Comparison of ENCODE assay signal across 8 cellular contexts in the genomic region with DNA sequence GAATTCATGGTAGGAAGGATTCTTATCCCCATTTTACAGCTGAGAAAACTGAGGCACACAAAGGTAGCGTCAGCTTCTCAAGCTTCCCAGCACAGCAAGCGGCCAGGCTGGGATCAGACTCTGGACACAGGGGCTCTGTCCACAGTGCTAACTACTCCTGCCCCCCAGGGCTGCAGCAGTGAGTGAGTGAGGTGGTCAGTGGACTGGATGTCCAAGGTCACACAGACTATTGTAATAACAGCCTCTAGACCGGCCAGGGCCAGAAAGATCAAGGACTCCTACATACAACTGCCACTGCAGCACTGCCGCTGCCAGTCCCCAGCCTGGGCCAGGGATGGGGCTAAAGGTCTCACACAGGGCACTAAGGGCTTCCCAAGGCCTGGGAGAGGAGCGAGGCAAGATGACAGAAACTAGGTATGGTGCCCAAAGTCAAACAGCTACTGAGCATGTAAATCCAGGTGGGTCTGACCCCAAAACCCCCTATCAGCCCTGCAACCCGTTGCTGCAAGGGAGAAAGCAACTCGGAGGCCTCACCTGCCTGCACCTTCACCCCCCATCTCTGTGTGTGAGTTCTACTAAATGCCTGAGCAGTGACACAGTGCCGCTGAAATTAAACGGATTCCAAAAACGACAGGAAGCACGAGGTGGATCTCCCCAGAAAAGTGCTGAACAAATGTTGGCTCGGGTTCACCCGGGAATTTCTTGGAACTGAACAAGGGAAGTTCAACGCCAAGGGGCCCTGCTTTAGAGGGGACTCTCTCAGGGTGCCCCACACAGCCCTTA.
A peak's percentile ranks its signal among the peaks of the same experiment; 100 is the strongest.
DNase-seq lines count a peak whose midpoint lies in the region; TF ChIP-seq lines count a peak whose summit lies in the region.

No MANE protein-coding gene starts in this region.

- WGBS in esophagus muscularis mucosa: 33% methylated on average over 9 of the region's 14 CpGs
- WGBS in ovary, 3 donors: 19 to 29% (median 26%) methylated on average over 14 of the region's 14 CpGs

- H3K9me3 ChIP-seq in esophagus muscularis mucosa (no peaks in the 10 kb centered on the region), ovary (no peaks in the 10 kb centered on the region)

- intact Hi-C loops in esophagus muscularis mucosa (cut with DNase I): no loop called here
- intact Hi-C loops in ovary (cut with DNase I): no loop called here

- TF ChIP-seq CTCF in esophagus muscularis mucosa (IDR thresholded peaks at IDR 0.05): no peak
- TF ChIP-seq CTCF in ovary (IDR thresholded peaks at IDR 0.05): no peak

- peak overlapping the region; percentile 86 to 95 (median 94) for H3K27ac ChIP-seq in esophagus muscularis mucosa (replicated peaks in 1 of 4)
- peak overlapping the region; percentile 61 to 90 for H3K27ac ChIP-seq in ovary

- TF ChIP-seq POLR2A in esophagus muscularis mucosa (IDR thresholded peaks at IDR 0.05; ENCODE audit: low read depth) (no peak), ovary (IDR thresholded peaks at IDR 0.05) (no peak)

- TF ChIP-seq EP300 in esophagus muscularis mucosa (IDR thresholded peaks at IDR 0.05) (no peak), ovary (IDR thresholded peaks at IDR 0.05) (no peak)

- H3K36me3 ChIP-seq in esophagus muscularis mucosa (no peaks in the 10 kb centered on the region), ovary (no peaks in the 10 kb centered on the region)

- H3K4me1 ChIP-seq in esophagus muscularis mucosa (peaks cover 49 to 57% (median 56%) of the 10 kb centered on the region in 4 donors), ovary (ENCODE audit: insufficient read depth) (peaks cover 28% of the 10 kb centered on the region)

- DNase-seq in CD1c-positive myeloid dendritic cell (ENCODE audit: extremely low spot score) (peak; percentile 4), NCI-H226 (peak; percentile 3), esophagus muscularis mucosa (ENCODE audit: extremely low spot score) (no peak), ovary (peak; percentile 42 to 58 (median 52)), iPS-NIHi7 (ENCODE audit: extremely low spot score) (no peak), LoVo (ENCODE audit: low spot score) (no peak), middle frontal gyrus (ENCODE audit: extremely low spot score, low spot score) (no peak), NCI-H2029 treated with DMSO at 0.1 percent for 48 hours (lab: John Stamatoyannopoulos, UW) (no peak)

- H3K4me3 ChIP-seq in esophagus muscularis mucosa: peak overlapping the region; percentile 84 to 98 (median 92)
- no peak overlapping the region for H3K4me3 ChIP-seq in ovary

- H3K27me3 ChIP-seq in esophagus muscularis mucosa: no peaks in the 10 kb centered on the region
- H3K27me3 ChIP-seq in ovary: no peaks in the 10 kb centered on the region

Comparison
In these comparisons a context has a peak if more than half of its experiments do, and no peak if none do; other contexts are left out.
1. DNase-seq: peak in CD1c-positive myeloid dendritic cell (single experiment), NCI-H226 (single experiment) and ovary (5 of 5); none in esophagus muscularis mucosa (single experiment), iPS-NIHi7 (single experiment), LoVo (single experiment), middle frontal gyrus (single experiment) and NCI-H2029 treated with DMSO at 0.1 percent for 48 hours (single experiment).